ENCODE assay signal across 17 cellular contexts in genomic region chr7:120475994-120476393, GRCh38.
DNase-seq lines count a peak whose midpoint lies in the region; ATAC-seq and TF ChIP-seq lines count a peak whose summit lies in the region.
"Had no signal": no experiment of that assay in that cellular context is flagged by ENCODE, and none has a peak within 500 bp of the region (broad histone marks: within the 10 kb centered on the region; RNA-seq: fewer than 3 reads in every experiment).

No MANE protein-coding gene starts in this region.

- H2AFZ ChIP-seq in mammary epithelial cell (ENCODE audit: low read depth, low read length) = no peak overlapping the region

- no peaks in the 10 kb centered on the region for H3K36me3 ChIP-seq in mammary epithelial cell (ENCODE audit: insufficient read depth, low read length)
- no peaks in the 10 kb centered on the region for H3K36me3 ChIP-seq in gastrocnemius medialis
- H3K36me3 ChIP-seq: SJSA1, spleen, upper lobe of right lung had no signal

- H3K4me1 ChIP-seq in mammary epithelial cell (ENCODE audit: insufficient read depth, low read length) (no peaks in the 10 kb centered on the region), gastrocnemius medialis (no peaks in the 10 kb centered on the region)
- H3K4me1 ChIP-seq: A549, SJSA1, spleen, upper lobe of right lung had no signal

- no peaks in the 10 kb centered on the region for H4K20me1 ChIP-seq in mammary epithelial cell (ENCODE audit: insufficient read depth, low read length)

- intact Hi-C loops in mammary epithelial cell (cut with micrococcal nuclease) = no loop called here
- intact Hi-C loops in gastrocnemius medialis (cut with DNase I; ENCODE audit: low total_unique reads) = no loop called here

- TF ChIP-seq POLR2A in gastrocnemius medialis (IDR thresholded peaks at IDR 0.05) = no peak

- no peak overlapping the region for H3K9ac ChIP-seq in mammary epithelial cell (ENCODE audit: insufficient read depth, low read length)
- H3K9ac ChIP-seq: KMS-11 had no signal

- CTCF ChIA-PET in mammary epithelial cell (lab: Charles Lee; ENCODE audit: low non-redundant PET) = no interaction called here

- no TSS peak for BruUV-seq in mammary epithelial cell (replicated peaks; lab: Mats Ljungman, UMichigan)

- H3K4me3 ChIP-seq in GM12865 (ENCODE audit: low read depth, low read length) (no peak overlapping the region), mammary epithelial cell (replicated peaks in 1 of 3; ENCODE audit: insufficient read depth in 1 of 3, low read depth in 2 of 3, low read length in 3 of 3) (no peak overlapping the region), gastrocnemius medialis (no peak overlapping the region)
- H3K4me3 ChIP-seq: A549, SJSA1, spleen, upper lobe of right lung had no signal

- in situ Hi-C loops in mammary epithelial cell (cut with MboI; ENCODE audit: low sequenced_read_pairs in 2 of 2) = no loop called here
- in situ Hi-C loops in gastrocnemius medialis (cut with MboI; ENCODE audit: low sequenced_read_pairs in 4 of 4) = no loop called here

- no peaks in the 10 kb centered on the region for H3K79me2 ChIP-seq in mammary epithelial cell (ENCODE audit: insufficient read depth, low read length)

- H3K9me3 ChIP-seq in mammary epithelial cell (replicated peaks; ENCODE audit: insufficient read depth, low read length) = no peaks in the 10 kb centered on the region
- no peaks in the 10 kb centered on the region for H3K9me3 ChIP-seq in gastrocnemius medialis
- H3K9me3 ChIP-seq: A549, SJSA1, spleen, upper lobe of right lung had no signal

- dilution Hi-C loops in mammary epithelial cell (cut with HindIII; ENCODE audit: low sequenced_read_pairs) = no loop called here

- H3K27me3 ChIP-seq in mammary epithelial cell (ENCODE audit: insufficient read depth, low read length) = no peaks in the 10 kb centered on the region
- H3K27me3 ChIP-seq in gastrocnemius medialis = no peaks in the 10 kb centered on the region
- H3K27me3 ChIP-seq: SJSA1, spleen, upper lobe of right lung had no signal

- no peak for TF ChIP-seq CTCF in GM12865 (IDR thresholded peaks at IDR 0.05; ENCODE audit: insufficient read depth, low read depth, low read length, missing control alignments)
- no peak for TF ChIP-seq CTCF in mammary epithelial cell (conservative IDR thresholded peaks at IDR 0.05 in 1 of 2, IDR thresholded peaks at IDR 0.05 in 1 of 2; ENCODE audit: extremely low read depth in 1 of 2, insufficient read depth in 1 of 2, low read depth in 1 of 2, low read length in 2 of 2)
- no peak for TF ChIP-seq CTCF in gastrocnemius medialis (IDR thresholded peaks at IDR 0.05 in 4 of 5, conservative IDR thresholded peaks at IDR 0.05 in 1 of 5)

- DNase-seq in GM12865 (ENCODE audit: low read depth) (peak; percentile 68), mammary epithelial cell (no peak), cerebellar nuclear complex (lab: John Stamatoyannopoulos, UW) (no peak), gastrocnemius medialis (no peak), AML-193 (lab: John Stamatoyannopoulos, UW) (no peak)
- DNase-seq: erythroblast, NCI-H1930, nucleus accumbens, spleen, upper lobe of right lung had no signal

- no peak overlapping the region for H3K27ac ChIP-seq in mammary epithelial cell (ENCODE audit: insufficient read depth, low read depth, low read length)
- no peak overlapping the region for H3K27ac ChIP-seq in gastrocnemius medialis
- H3K27ac ChIP-seq: A549, KMS-11, SJSA1, spleen, upper lobe of right lung, VCaP had no signal

- no peak overlapping the region for H3K4me2 ChIP-seq in mammary epithelial cell (ENCODE audit: insufficient read depth, low read depth, low read length)
- H3K4me2 ChIP-seq: A549, KMS-11 had no signal

- ATAC-seq in GM19324 (IDR thresholded peaks at IDR 0.05; ENCODE audit: low FRiP score, unreplicated experiment) = peak; percentile 37
- ATAC-seq in HG02571 (IDR thresholded peaks at IDR 0.05; ENCODE audit: unreplicated experiment) = peak; percentile 65
- peak; percentile 67 for ATAC-seq in HG03139 (IDR thresholded peaks at IDR 0.05; ENCODE audit: unreplicated experiment)
- no peak for ATAC-seq in gastrocnemius medialis
- ATAC-seq: A549, upper lobe of right lung had no signal

Comparison
In these comparisons a context has a peak if more than half of its experiments do, and no peak if none do; other contexts are left out.
1. ATAC-seq: peak in GM19324 (single experiment), HG02571 (single experiment) and HG03139 (single experiment); none in gastrocnemius medialis (0 of 2).